ENCODE assay signal across 22 cellular contexts in the genomic region with DNA sequence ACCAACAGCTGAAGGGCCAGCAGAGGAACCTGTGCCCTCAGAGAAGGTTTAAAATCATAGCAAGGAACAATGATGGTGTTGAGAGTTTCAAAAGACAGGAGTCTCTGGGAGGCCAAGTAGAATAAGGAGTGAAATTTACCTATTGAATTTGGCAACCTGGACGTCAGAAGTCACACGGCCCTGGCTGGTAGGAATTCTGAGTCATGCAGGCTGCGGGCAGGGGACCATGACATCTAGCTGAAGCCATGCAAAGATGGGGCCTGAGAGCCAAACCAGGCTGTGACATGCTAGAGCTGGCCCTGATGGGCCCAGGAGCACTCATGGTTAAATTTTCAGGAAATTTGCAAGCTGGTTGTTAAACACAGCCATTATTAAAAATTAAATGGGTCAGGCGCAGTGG.
A peak's percentile ranks its signal among the peaks of the same experiment; 100 is the strongest.
DNase-seq lines count a peak whose midpoint lies in the region; ATAC-seq, FAIRE-seq and TF ChIP-seq lines count a peak whose summit lies in the region.
"Had no signal": no experiment of that assay in that cellular context is flagged by ENCODE, and none has a peak within 500 bp of the region (broad histone marks: within the 10 kb centered on the region; RNA-seq: fewer than 3 reads in every experiment).

No MANE protein-coding gene starts in this region.

- no peak for DNase-seq in activated T-cell treated with anti-CD3 and anti-CD28 coated beads, Interleukin-2, amount 50 U/mL, for 72 hours
- DNase-seq in activated T-cell treated with anti-CD3 and anti-CD28 coated beads, Interleukin-2, amount 50 U/mL, for 24 hours: no peak
- peak; percentile 43 for DNase-seq in RCC 7860 (ENCODE audit: low spot score)
- peak; percentile 63 for DNase-seq in epithelial cell of proximal tubule (ENCODE audit: low read depth)
- peak; percentile 48 for DNase-seq in stimulated activated naive B cell treated with anti-CD40 and anti-IgM and Interleukin-4, amounts not matched to agents 10 μg/mL and 1 μg/mL and 100 μg/mL, for 72 hours
- no peak for DNase-seq in stimulated activated CD4-positive, alpha-beta T cell treated with anti-CD3 and anti-CD28 coated beads, Interleukin-4, amount 100 ng/mL, for 1 hour
- no peak for DNase-seq in GDM1 (lab: John Stamatoyannopoulos, UW)
- DNase-seq: DND-41; glutamatergic neuron; NCI-H2029 treated with DMSO at 0.1 percent for 48 hours; NCI-H446; NK-92 treated with Interleukin-12 subunit alpha and Interleukin-12 subunit beta, amount 100 ng/mL, for 24 hours; psoas muscle; RPMI8226; spleen; upper lobe of left lung had no signal

- H3K36me3 Mint-ChIP-seq in activated T-cell treated with anti-CD3 and anti-CD28 coated beads, Interleukin-2, amount 50 U/mL, for 72 hours (ENCODE audit: insufficient read depth in 2 of 2): peaks cover 3% of the 10 kb centered on the region in 2 donors
- H3K36me3 Mint-ChIP-seq in activated T-cell treated with anti-CD3 and anti-CD28 coated beads, Interleukin-2, amount 50 U/mL, for 24 hours (ENCODE audit: low read depth): no peaks in the 10 kb centered on the region
- H3K36me3 Mint-ChIP-seq in stimulated activated naive B cell treated with anti-CD40 and anti-IgM and Interleukin-4, amounts not matched to agents 10 μg/mL and 1 μg/mL and 100 μg/mL, for 72 hours: peaks cover 0 to 1% of the 10 kb centered on the region in 2 donors
- H3K36me3 Mint-ChIP-seq: natural killer cell treated with Interleukin-12 subunit alpha and Interleukin-12 subunit beta and Interleukin-15 and Interleukin-18, amount 100 ng/mL, for 72 hours had no signal

- H3K27ac Mint-ChIP-seq in activated T-cell treated with anti-CD3 and anti-CD28 coated beads, Interleukin-2, amount 50 U/mL, for 72 hours: peak overlapping the region; percentile 11
- H3K27ac Mint-ChIP-seq in activated T-cell treated with anti-CD3 and anti-CD28 coated beads, Interleukin-2, amount 50 U/mL, for 24 hours: no peak overlapping the region
- peak overlapping the region; percentile 97 for H3K27ac Mint-ChIP-seq in stimulated activated naive B cell treated with anti-CD40 and anti-IgM and Interleukin-4, amounts not matched to agents 10 μg/mL and 1 μg/mL and 100 μg/mL, for 72 hours
- H3K27ac Mint-ChIP-seq: GM23338 had no signal

- H3K4me3 Mint-ChIP-seq in activated T-cell treated with anti-CD3 and anti-CD28 coated beads, Interleukin-2, amount 50 U/mL, for 72 hours: no peak overlapping the region
- no peak overlapping the region for H3K4me3 Mint-ChIP-seq in activated T-cell treated with anti-CD3 and anti-CD28 coated beads, Interleukin-2, amount 50 U/mL, for 24 hours
- H3K4me3 Mint-ChIP-seq in stimulated activated naive B cell treated with anti-CD40 and anti-IgM and Interleukin-4, amounts not matched to agents 10 μg/mL and 1 μg/mL and 100 μg/mL, for 72 hours: peak overlapping the region; percentile 37 to 60
- H3K4me3 Mint-ChIP-seq: GM23338; natural killer cell treated with Interleukin-12 subunit alpha and Interleukin-12 subunit beta and Interleukin-15 and Interleukin-18, amount 100 ng/mL, for 72 hours had no signal

- no peak for ATAC-seq in activated T-cell treated with anti-CD3 and anti-CD28 coated beads, Interleukin-2, amount 50 U/mL, for 72 hours (replicated peaks in 1 of 2)
- ATAC-seq in stimulated activated naive B cell treated with anti-CD40 and anti-IgM and Interleukin-4, amounts not matched to agents 10 μg/mL and 1 μg/mL and 100 μg/mL, for 72 hours (replicated peaks): peak in 1 of 2 donors; percentile 10
- no peak for ATAC-seq in HG02884 (IDR thresholded peaks at IDR 0.05; ENCODE audit: unreplicated experiment)
- ATAC-seq: GM23338; natural killer cell treated with Interleukin-12 subunit alpha and Interleukin-12 subunit beta and Interleukin-15 and Interleukin-18, amount 100 ng/mL, for 72 hours; psoas muscle had no signal

- no peaks in the 10 kb centered on the region for H3K9me3 Mint-ChIP-seq in activated T-cell treated with anti-CD3 and anti-CD28 coated beads, Interleukin-2, amount 50 U/mL, for 72 hours
- H3K9me3 Mint-ChIP-seq in activated T-cell treated with anti-CD3 and anti-CD28 coated beads, Interleukin-2, amount 50 U/mL, for 24 hours: no peaks in the 10 kb centered on the region
- H3K9me3 Mint-ChIP-seq in stimulated activated naive B cell treated with anti-CD40 and anti-IgM and Interleukin-4, amounts not matched to agents 10 μg/mL and 1 μg/mL and 100 μg/mL, for 72 hours: peaks cover 0 to 3% of the 10 kb centered on the region in 2 donors
- H3K9me3 Mint-ChIP-seq: IgD-negative memory B cell; natural killer cell treated with Interleukin-12 subunit alpha and Interleukin-12 subunit beta and Interleukin-15 and Interleukin-18, amount 100 ng/mL, for 72 hours had no signal

- no peak for TF ChIP-seq CTCF in epithelial cell of proximal tubule (conservative IDR thresholded peaks at IDR 0.05; ENCODE audit: low read depth, low read length)

- H3K4me3 ChIP-seq in epithelial cell of proximal tubule (ENCODE audit: low read depth, low read length): no peak overlapping the region
- H3K4me3 ChIP-seq: breast epithelium, GM23338, psoas muscle, spleen, upper lobe of left lung had no signal

- peaks cover 7% of the 10 kb centered on the region for H3K27me3 Mint-ChIP-seq in activated T-cell treated with anti-CD3 and anti-CD28 coated beads, Interleukin-2, amount 50 U/mL, for 72 hours (ENCODE audit: low read depth)
- H3K27me3 Mint-ChIP-seq in activated T-cell treated with anti-CD3 and anti-CD28 coated beads, Interleukin-2, amount 50 U/mL, for 24 hours: no peaks in the 10 kb centered on the region
- H3K27me3 Mint-ChIP-seq in stimulated activated naive B cell treated with anti-CD40 and anti-IgM and Interleukin-4, amounts not matched to agents 10 μg/mL and 1 μg/mL and 100 μg/mL, for 72 hours: no peaks in the 10 kb centered on the region

- peak; percentile 53 for FAIRE-seq in RCC 7860 (lab: Jason Lieb, UNC)
- FAIRE-seq: GM18507 had no signal

- peaks cover 94% of the 10 kb centered on the region for H3K4me1 Mint-ChIP-seq in activated T-cell treated with anti-CD3 and anti-CD28 coated beads, Interleukin-2, amount 50 U/mL, for 72 hours (ENCODE audit: low read depth)
- peaks cover 96% of the 10 kb centered on the region for H3K4me1 Mint-ChIP-seq in activated T-cell treated with anti-CD3 and anti-CD28 coated beads, Interleukin-2, amount 50 U/mL, for 24 hours (ENCODE audit: low read depth)
- peaks cover 70 to 95% of the 10 kb centered on the region in 2 donors for H3K4me1 Mint-ChIP-seq in stimulated activated naive B cell treated with anti-CD40 and anti-IgM and Interleukin-4, amounts not matched to agents 10 μg/mL and 1 μg/mL and 100 μg/mL, for 72 hours

Comparison
In these comparisons a context has a peak if more than half of its experiments do, and no peak if none do; other contexts are left out.
1. DNase-seq: peak in RCC 7860 (single experiment), epithelial cell of proximal tubule (single experiment) and stimulated activated naive B cell treated with anti-CD40 and anti-IgM and Interleukin-4, amounts not matched to agents 10 μg/mL and 1 μg/mL and 100 μg/mL, for 72 hours (single experiment); none in activated T-cell treated with anti-CD3 and anti-CD28 coated beads, Interleukin-2, amount 50 U/mL, for 72 hours (0 of 2), activated T-cell treated with anti-CD3 and anti-CD28 coated beads, Interleukin-2, amount 50 U/mL, for 24 hours (single experiment), stimulated activated CD4-positive, alpha-beta T cell treated with anti-CD3 and anti-CD28 coated beads, Interleukin-4, amount 100 ng/mL, for 1 hour (single experiment) and GDM1 (single experiment).
2. H3K4me3 Mint-ChIP-seq: peak in stimulated activated naive B cell treated with anti-CD40 and anti-IgM and Interleukin-4, amounts not matched to agents 10 μg/mL and 1 μg/mL and 100 μg/mL, for 72 hours (2 of 2); none in activated T-cell treated with anti-CD3 and anti-CD28 coated beads, Interleukin-2, amount 50 U/mL, for 72 hours (0 of 2) and activated T-cell treated with anti-CD3 and anti-CD28 coated beads, Interleukin-2, amount 50 U/mL, for 24 hours (single experiment).